ENCODE assay signal across 1 cellular context in the genomic region with DNA sequence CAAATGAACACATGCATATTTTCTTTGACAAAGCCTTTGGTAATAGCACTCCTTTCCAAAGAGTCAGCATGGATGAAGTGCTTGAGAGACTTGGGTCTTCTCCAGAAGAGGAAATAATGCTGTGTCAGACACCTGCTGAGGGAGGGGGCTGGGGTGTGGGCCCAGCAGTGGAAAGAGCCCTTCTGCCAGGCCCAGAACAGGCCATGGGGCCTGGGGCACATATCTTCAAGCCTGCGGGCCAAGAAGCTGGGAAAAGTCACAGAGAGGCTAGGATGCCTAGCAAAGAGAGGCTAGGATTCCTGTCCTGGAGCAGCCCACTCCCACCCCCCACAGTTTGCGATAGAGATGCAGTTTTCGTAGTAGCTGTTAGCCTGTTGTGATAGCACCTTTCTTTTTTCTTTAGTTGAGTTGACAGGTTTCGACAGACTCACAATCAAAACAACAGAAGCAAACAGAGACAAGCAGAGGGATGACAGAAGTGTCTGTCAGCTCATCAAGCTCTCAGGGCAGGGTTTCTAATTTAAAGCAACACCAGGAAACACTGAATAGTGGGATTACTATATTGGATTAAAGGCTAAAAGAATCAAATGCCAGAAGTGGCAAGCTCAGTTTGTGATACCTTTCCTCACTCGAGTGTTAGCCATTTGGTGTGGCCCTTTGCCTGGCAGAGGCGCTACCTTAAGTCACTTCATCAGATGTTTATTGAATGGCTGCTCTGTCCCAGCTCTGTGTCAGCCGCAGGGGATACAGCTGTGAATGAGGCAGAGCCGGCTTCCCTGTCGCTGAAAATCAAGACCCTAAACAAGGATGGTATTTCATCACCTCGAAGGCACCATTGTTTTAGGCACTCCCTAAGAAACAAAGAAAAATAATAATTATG.
A peak's percentile ranks its signal among the peaks of the same experiment; 100 is the strongest.
TF ChIP-seq lines count a peak whose summit lies in the region.

No MANE protein-coding gene starts in this region.

TF ChIP-seq in HEK293, 187 proteins besides CTCF, POLR2A, EP300 and RAD21 (continued from another document):
- peak; percentile 80 for TF ChIP-seq FEZF1 (tag by site-specific recombination; IDR thresholded peaks at IDR 0.05)
- TF ChIP-seq, protein P1, sequence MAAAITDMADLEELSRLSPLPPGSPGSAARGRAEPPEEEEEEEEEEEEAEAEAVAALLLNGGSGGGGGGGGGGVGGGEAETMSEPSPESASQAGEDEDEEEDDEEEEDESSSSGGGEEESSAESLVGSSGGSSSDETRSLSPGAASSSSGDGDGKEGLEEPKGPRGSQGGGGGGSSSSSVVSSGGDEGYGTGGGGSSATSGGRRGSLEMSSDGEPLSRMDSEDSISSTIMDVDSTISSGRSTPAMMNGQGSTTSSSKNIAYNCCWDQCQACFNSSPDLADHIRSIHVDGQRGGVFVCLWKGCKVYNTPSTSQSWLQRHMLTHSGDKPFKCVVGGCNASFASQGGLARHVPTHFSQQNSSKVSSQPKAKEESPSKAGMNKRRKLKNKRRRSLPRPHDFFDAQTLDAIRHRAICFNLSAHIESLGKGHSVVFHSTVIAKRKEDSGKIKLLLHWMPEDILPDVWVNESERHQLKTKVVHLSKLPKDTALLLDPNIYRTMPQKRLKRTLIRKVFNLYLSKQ (tag by site-specific recombination; IDR thresholded peaks at IDR 0.05; ENCODE audit: borderline replicate concordance): no peak
